In the genomic region with DNA sequence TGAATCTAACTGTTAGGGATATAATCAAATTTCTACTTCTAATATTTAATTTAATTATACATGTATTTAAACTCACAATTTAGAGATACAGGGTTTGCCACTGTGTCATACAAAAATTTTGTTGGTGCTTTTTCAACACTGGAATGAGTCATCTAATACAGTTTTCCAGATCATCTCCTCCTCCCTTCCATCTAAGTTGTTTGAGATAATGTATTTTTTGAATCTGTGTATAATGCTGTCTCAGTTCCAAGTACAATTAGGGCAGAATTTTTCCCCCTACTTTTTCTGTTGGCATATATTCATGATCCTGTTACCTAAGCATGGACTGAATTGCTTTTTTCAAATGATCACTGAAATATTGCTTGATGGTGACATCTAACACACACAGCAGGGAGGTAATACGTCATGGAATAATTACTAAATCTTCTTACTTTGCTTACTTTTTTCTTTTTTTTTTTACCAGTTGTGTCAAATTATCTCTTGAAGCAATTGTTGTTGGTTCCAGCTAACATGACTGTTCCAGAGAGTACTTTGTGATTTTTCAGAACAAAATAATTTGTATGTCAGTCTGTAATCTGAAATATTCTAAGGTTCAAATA, we compare ENCODE assay signal across 22 cellular contexts.
DNase-seq lines count a peak whose midpoint lies in the region; ATAC-seq and TF ChIP-seq lines count a peak whose summit lies in the region.
"Had no signal": no experiment of that assay in that cellular context is flagged by ENCODE, and none has a peak within 500 bp of the region (broad histone marks: within the 10 kb centered on the region; RNA-seq: fewer than 3 reads in every experiment).

No MANE protein-coding gene starts in this region.

- H3K27ac ChIP-seq in breast epithelium = no peak overlapping the region
- no peak overlapping the region for H3K27ac ChIP-seq in aorta (ENCODE audit: low read depth in 1 of 2, low read length in 2 of 2)
- H3K27ac ChIP-seq: 22Rv1, C4-2B, left lung, right atrium auricular region, tibial nerve had no signal

- DNase-seq in MCF 10A (ENCODE audit: unreplicated experiment) (peak; percentile 23), breast epithelium (ENCODE audit: low spot score in 2 of 2) (no peak), adipocyte (ENCODE audit: low read depth) (peak; percentile 57), fibroblast of mammary gland (ENCODE audit: low read depth) (peak; percentile 67), aorta (no peak), AML-193 (lab: John Stamatoyannopoulos, UW) (no peak), NCI-H128 (lab: John Stamatoyannopoulos, UW; ENCODE audit: unreplicated experiment) (no peak)
- no peak for DNase-seq in activated naive CD8-positive, alpha-beta T cell treated with anti-CD3 and anti-CD28 coated beads, Interleukin-2, amount 50 U/mL, for 24 hours
- DNase-seq: activated CD4-positive, CD25-positive, alpha-beta regulatory T cell; activated naive CD8-positive, alpha-beta T cell treated with anti-CD3 and anti-CD28 coated beads, Interleukin-2, amount 10 ng/mL, durations not matched to agents 7 days and 5 days; activated T-cell treated with anti-CD3 and anti-CD28 coated beads, Interleukin-2, amount 50 U/mL, for 48 hours; cerebellar nuclear complex; DMS153; left lung; NCI-H187 treated with DMSO at 0.1 percent for 48 hours; stimulated activated naive CD4-positive, alpha-beta T cell; T-helper 17 cell had no signal

- H3K4me3 ChIP-seq in breast epithelium (no peak overlapping the region), adipocyte (ENCODE audit: low read length) (no peak overlapping the region), fibroblast of mammary gland (ENCODE audit: control insufficient read depth, low read depth, low read length) (no peak overlapping the region), aorta (ENCODE audit: low read length in 2 of 2) (no peak overlapping the region)
- H3K4me3 ChIP-seq: left lung, right atrium auricular region, tibial nerve had no signal

- H3K4me1 Mint-ChIP-seq in MCF 10A (ENCODE audit: insufficient read depth, unreplicated experiment) = peaks cover 40% of the 10 kb centered on the region
- no peaks in the 10 kb centered on the region for H3K4me1 Mint-ChIP-seq in activated naive CD8-positive, alpha-beta T cell treated with anti-CD3 and anti-CD28 coated beads, Interleukin-2, amount 50 U/mL, for 24 hours
- H3K4me1 Mint-ChIP-seq: activated naive CD8-positive, alpha-beta T cell treated with anti-CD3 and anti-CD28 coated beads, Interleukin-2, amount 10 ng/mL, durations not matched to agents 7 days and 5 days; T-helper 17 cell had no signal

- 88 to 90% methylated on average over 1 of the region's 1 CpG for WGBS in aorta, 2 donors

- intact Hi-C loops in MCF 10A (cut with micrococcal nuclease) (no loop called here), breast epithelium (cut with DNase I; ENCODE audit: low total_unique reads) (loop anchor here (10.0 kb wide), 1 partner anchor 1191 kb away; no protein-coding TSS in a partner anchor), aorta (cut with DNase I) (no loop called here)

- H3K27me3 ChIP-seq in breast epithelium (no peaks in the 10 kb centered on the region), adipocyte (replicated peaks; ENCODE audit: control insufficient read depth, insufficient read depth, low read length) (no peaks in the 10 kb centered on the region), aorta (ENCODE audit: control insufficient read depth in 1 of 2, insufficient read depth in 2 of 2, low read length in 1 of 2) (no peaks in the 10 kb centered on the region)
- H3K27me3 ChIP-seq: left lung, right atrium auricular region, tibial nerve had no signal

- TF ChIP-seq CTCF in MCF 10A (IDR thresholded peaks at IDR 0.05; ENCODE audit: unreplicated experiment) = no peak
- no peak for TF ChIP-seq CTCF in breast epithelium (IDR thresholded peaks at IDR 0.05)
- no peak for TF ChIP-seq CTCF in fibroblast of mammary gland (conservative IDR thresholded peaks at IDR 0.05; ENCODE audit: control insufficient read depth, insufficient read depth, low read depth, low read length)

- H3K9me3 Mint-ChIP-seq in MCF 10A (ENCODE audit: unreplicated experiment) = no peaks in the 10 kb centered on the region
- peaks cover 7% of the 10 kb centered on the region for H3K9me3 Mint-ChIP-seq in activated naive CD8-positive, alpha-beta T cell treated with anti-CD3 and anti-CD28 coated beads, Interleukin-2, amount 50 U/mL, for 24 hours

- peak; percentile 36 for ATAC-seq in aorta (ENCODE audit: low FRiP score)
- no peak for ATAC-seq in activated naive CD8-positive, alpha-beta T cell treated with anti-CD3 and anti-CD28 coated beads, Interleukin-2, amount 50 U/mL, for 24 hours
- ATAC-seq: left lung, Right ventricle myocardium inferior, T-helper 17 cell had no signal

- POLR2A ChIA-PET in MCF 10A (lab: Yijun Ruan, JAX) = interaction anchor here (0.5 to 1.1 kb wide), 2 partner anchors 144 to 1582 kb away, joined by 3 to 7 read pairs; no protein-coding TSS in a partner anchor

- H3K4me3 Mint-ChIP-seq in MCF 10A (ENCODE audit: unreplicated experiment) = no peak overlapping the region
- no peak overlapping the region for H3K4me3 Mint-ChIP-seq in activated naive CD8-positive, alpha-beta T cell treated with anti-CD3 and anti-CD28 coated beads, Interleukin-2, amount 50 U/mL, for 24 hours
- H3K4me3 Mint-ChIP-seq: activated naive CD8-positive, alpha-beta T cell treated with anti-CD3 and anti-CD28 coated beads, Interleukin-2, amount 10 ng/mL, durations not matched to agents 7 days and 5 days; T-helper 17 cell had no signal

- CTCF ChIA-PET in MCF 10A (lab: Yijun Ruan, JAX) = interaction anchor here (0.6 to 0.9 kb wide), 2 partner anchors 14 to 86 kb away, joined by 3 read pairs; no protein-coding TSS in a partner anchor

- no peaks in the 10 kb centered on the region for H3K36me3 Mint-ChIP-seq in MCF 10A (ENCODE audit: insufficient read depth, unreplicated experiment)
- H3K36me3 Mint-ChIP-seq in activated naive CD8-positive, alpha-beta T cell treated with anti-CD3 and anti-CD28 coated beads, Interleukin-2, amount 50 U/mL, for 24 hours (ENCODE audit: low read depth) = no peaks in the 10 kb centered on the region
- H3K36me3 Mint-ChIP-seq: activated naive CD8-positive, alpha-beta T cell treated with anti-CD3 and anti-CD28 coated beads, Interleukin-2, amount 10 ng/mL, durations not matched to agents 7 days and 5 days had no signal

- no peaks in the 10 kb centered on the region for H3K27me3 Mint-ChIP-seq in MCF 10A (ENCODE audit: insufficient read depth, unreplicated experiment)
- peaks cover 4% of the 10 kb centered on the region for H3K27me3 Mint-ChIP-seq in activated naive CD8-positive, alpha-beta T cell treated with anti-CD3 and anti-CD28 coated beads, Interleukin-2, amount 50 U/mL, for 24 hours
- H3K27me3 Mint-ChIP-seq: T-helper 17 cell had no signal

- no peaks in the 10 kb centered on the region for H3K9me3 ChIP-seq in breast epithelium
- H3K9me3 ChIP-seq in adipocyte (ENCODE audit: control insufficient read depth, low read length) = peaks cover 3% of the 10 kb centered on the region
- H3K9me3 ChIP-seq in aorta (ENCODE audit: control insufficient read depth, low read length) = no peaks in the 10 kb centered on the region
- H3K9me3 ChIP-seq: left lung, right atrium auricular region had no signal

- no TSS peak for BruUV-seq in MCF 10A (replicated peaks; lab: Mats Ljungman, UMichigan)

- no peak overlapping the region for H3K9ac ChIP-seq in adipocyte (ENCODE audit: low read length)

- no peak overlapping the region for H3K27ac Mint-ChIP-seq in MCF 10A (ENCODE audit: low read depth, unreplicated experiment)
- H3K27ac Mint-ChIP-seq in activated naive CD8-positive, alpha-beta T cell treated with anti-CD3 and anti-CD28 coated beads, Interleukin-2, amount 50 U/mL, for 24 hours = no peak overlapping the region
- H3K27ac Mint-ChIP-seq: activated naive CD8-positive, alpha-beta T cell treated with anti-CD3 and anti-CD28 coated beads, Interleukin-2, amount 10 ng/mL, durations not matched to agents 7 days and 5 days; T-helper 17 cell had no signal

- H3K36me3 ChIP-seq in breast epithelium = no peaks in the 10 kb centered on the region
- H3K36me3 ChIP-seq in adipocyte (ENCODE audit: control insufficient read depth, insufficient read depth, low read length, severe bottlenecking) = no peaks in the 10 kb centered on the region
- H3K36me3 ChIP-seq in aorta (ENCODE audit: control insufficient read depth in 1 of 2, insufficient read depth in 2 of 2, low read length in 1 of 2) = no peaks in the 10 kb centered on the region
- H3K36me3 ChIP-seq: left lung, right atrium auricular region, tibial nerve had no signal

- no peak for TF ChIP-seq POLR2A in breast epithelium (IDR thresholded peaks at IDR 0.05)

- H3K4me1 ChIP-seq in breast epithelium = no peaks in the 10 kb centered on the region
- peaks cover 26% of the 10 kb centered on the region for H3K4me1 ChIP-seq in adipocyte (ENCODE audit: control insufficient read depth, insufficient read depth, low read length)
- peaks cover 0 to 3% of the 10 kb centered on the region in 2 donors for H3K4me1 ChIP-seq in aorta (ENCODE audit: control insufficient read depth in 1 of 2, insufficient read depth in 2 of 2, low read length in 2 of 2)
- H3K4me1 ChIP-seq: left lung, right atrium auricular region, tibial nerve had no signal

Comparison
In these comparisons a context has a peak if more than half of its experiments do, and no peak if none do; other contexts are left out.
1. DNase-seq: peak in MCF 10A (single experiment), adipocyte (single experiment) and fibroblast of mammary gland (single experiment); none in breast epithelium (0 of 2), aorta (0 of 2), AML-193 (0 of 2), NCI-H128 (single experiment) and activated naive CD8-positive, alpha-beta T cell treated with anti-CD3 and anti-CD28 coated beads, Interleukin-2, amount 50 U/mL, for 24 hours (single experiment).